In the genomic region with DNA sequence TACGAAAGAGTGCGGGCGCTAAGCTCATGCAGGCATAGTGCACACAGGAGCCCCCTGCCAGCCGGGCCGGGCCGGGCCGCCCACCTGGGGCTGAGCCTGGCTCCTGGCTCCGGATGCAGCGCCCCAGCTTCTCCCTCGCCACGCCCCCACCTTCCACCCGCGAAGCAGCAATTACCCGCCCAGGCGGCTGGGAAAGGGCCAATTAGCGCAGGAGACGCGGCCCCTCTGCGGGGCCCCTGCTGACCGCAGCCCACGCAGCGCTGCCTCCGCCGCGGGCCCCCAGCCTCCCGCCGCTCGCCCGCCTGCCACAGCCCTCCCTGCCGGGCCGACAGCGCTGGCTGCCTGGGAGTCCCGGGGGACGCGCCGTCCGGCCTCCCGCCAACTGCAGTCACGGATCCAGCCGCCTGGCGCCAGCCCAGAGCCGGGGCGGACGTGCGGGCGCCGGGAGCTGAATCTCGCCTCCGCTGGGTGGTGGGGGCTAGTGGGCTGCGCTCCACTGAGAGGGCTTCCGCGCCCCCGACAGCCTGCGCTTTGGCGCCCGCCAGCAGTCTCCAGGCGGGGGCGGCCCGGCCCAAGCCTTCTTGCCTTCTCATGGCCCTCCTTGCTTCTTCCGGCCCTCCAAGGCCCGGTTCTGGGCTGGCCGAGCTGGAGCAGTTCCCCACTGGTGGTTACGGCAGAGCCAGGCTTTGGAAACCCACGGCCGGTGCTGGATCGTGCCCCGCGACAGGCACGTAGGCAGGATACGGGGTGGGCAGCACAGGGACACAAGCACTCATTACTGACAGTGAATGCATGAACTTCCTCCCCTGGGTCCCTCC, we compare ENCODE assay signal across 1 cellular context.
A peak's percentile ranks its signal among the peaks of the same experiment; 100 is the strongest.
TF ChIP-seq lines count a peak whose summit lies in the region.

No MANE protein-coding gene starts in this region.

TF ChIP-seq in HEK293, 187 proteins besides CTCF, POLR2A, EP300 and RAD21 (continued from another document and continues in another):
- TF ChIP-seq ZNF394 (tag by site-specific recombination; IDR thresholded peaks at IDR 0.05; ENCODE audit: borderline replicate concordance) = peak; percentile 97
- TF ChIP-seq YY2 (tag by site-specific recombination; IDR thresholded peaks at IDR 0.05) = no peak
- TF ChIP-seq HOXD13 (CRISPR knock-in tag; IDR thresholded peaks at IDR 0.05; ENCODE audit: borderline replicate concordance) = no peak
- no peak for TF ChIP-seq ZNF354C (tag by site-specific recombination; IDR thresholded peaks at IDR 0.05; ENCODE audit: borderline replicate concordance, low read depth)
- no peak for TF ChIP-seq ZNF585B (tag by site-specific recombination; IDR thresholded peaks at IDR 0.05)
- TF ChIP-seq IKZF3 (tag by site-specific recombination; IDR thresholded peaks at IDR 0.05) = peak; percentile 74
- TF ChIP-seq, protein P1, sequence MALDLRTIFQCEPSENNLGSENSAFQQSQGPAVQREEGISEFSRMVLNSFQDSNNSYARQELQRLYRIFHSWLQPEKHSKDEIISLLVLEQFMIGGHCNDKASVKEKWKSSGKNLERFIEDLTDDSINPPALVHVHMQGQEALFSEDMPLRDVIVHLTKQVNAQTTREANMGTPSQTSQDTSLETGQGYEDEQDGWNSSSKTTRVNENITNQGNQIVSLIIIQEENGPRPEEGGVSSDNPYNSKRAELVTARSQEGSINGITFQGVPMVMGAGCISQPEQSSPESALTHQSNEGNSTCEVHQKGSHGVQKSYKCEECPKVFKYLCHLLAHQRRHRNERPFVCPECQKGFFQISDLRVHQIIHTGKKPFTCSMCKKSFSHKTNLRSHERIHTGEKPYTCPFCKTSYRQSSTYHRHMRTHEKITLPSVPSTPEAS (tag by site-specific recombination; IDR thresholded peaks at IDR 0.05) = no peak
- peak; percentile 58 for TF ChIP-seq ZXDB (tag by site-specific recombination; IDR thresholded peaks at IDR 0.05)
- TF ChIP-seq ZNF660 (tag by site-specific recombination; IDR thresholded peaks at IDR 0.05) = peak; percentile 83; the same call in 1 of the 2 replicates
- peak; percentile 14; the same call in 1 of the 2 replicates for TF ChIP-seq OSR2 (tag by site-specific recombination; IDR thresholded peaks at IDR 0.05)
- TF ChIP-seq, protein P2, sequence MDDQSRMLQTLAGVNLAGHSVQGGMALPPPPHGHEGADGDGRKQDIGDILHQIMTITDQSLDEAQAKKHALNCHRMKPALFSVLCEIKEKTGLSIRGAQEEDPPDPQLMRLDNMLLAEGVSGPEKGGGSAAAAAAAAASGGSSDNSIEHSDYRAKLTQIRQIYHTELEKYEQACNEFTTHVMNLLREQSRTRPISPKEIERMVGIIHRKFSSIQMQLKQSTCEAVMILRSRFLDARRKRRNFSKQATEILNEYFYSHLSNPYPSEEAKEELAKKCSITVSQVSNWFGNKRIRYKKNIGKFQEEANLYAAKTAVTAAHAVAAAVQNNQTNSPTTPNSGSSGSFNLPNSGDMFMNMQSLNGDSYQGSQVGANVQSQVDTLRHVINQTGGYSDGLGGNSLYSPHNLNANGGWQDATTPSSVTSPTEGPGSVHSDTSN (CRISPR knock-in tag; IDR thresholded peaks at IDR 0.05) = 0 out of 2 replicates have a peak, but pooled peaks have one; percentile 59
- TF ChIP-seq ZNF292 (tag by site-specific recombination; IDR thresholded peaks at IDR 0.05; ENCODE audit: borderline replicate concordance, low read depth) = no peak
- TF ChIP-seq GLIS1 (tag by site-specific recombination; IDR thresholded peaks at IDR 0.05) = peak; percentile 85
- TF ChIP-seq SP3 (tag by site-specific recombination; IDR thresholded peaks at IDR 0.05) = peak; percentile 67
- TF ChIP-seq ZNF677 (tag by site-specific recombination; IDR thresholded peaks at IDR 0.05) = 0 out of 2 replicates have a peak, but pooled peaks have one; percentile 37
- TF ChIP-seq, protein P3, sequence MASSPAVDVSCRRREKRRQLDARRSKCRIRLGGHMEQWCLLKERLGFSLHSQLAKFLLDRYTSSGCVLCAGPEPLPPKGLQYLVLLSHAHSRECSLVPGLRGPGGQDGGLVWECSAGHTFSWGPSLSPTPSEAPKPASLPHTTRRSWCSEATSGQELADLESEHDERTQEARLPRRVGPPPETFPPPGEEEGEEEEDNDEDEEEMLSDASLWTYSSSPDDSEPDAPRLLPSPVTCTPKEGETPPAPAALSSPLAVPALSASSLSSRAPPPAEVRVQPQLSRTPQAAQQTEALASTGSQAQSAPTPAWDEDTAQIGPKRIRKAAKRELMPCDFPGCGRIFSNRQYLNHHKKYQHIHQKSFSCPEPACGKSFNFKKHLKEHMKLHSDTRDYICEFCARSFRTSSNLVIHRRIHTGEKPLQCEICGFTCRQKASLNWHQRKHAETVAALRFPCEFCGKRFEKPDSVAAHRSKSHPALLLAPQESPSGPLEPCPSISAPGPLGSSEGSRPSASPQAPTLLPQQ (tag by site-specific recombination; IDR thresholded peaks at IDR 0.05) = peak; percentile 59
- no peak for TF ChIP-seq ZNF175 (tag by site-specific recombination; IDR thresholded peaks at IDR 0.05)
- TF ChIP-seq, protein P4, sequence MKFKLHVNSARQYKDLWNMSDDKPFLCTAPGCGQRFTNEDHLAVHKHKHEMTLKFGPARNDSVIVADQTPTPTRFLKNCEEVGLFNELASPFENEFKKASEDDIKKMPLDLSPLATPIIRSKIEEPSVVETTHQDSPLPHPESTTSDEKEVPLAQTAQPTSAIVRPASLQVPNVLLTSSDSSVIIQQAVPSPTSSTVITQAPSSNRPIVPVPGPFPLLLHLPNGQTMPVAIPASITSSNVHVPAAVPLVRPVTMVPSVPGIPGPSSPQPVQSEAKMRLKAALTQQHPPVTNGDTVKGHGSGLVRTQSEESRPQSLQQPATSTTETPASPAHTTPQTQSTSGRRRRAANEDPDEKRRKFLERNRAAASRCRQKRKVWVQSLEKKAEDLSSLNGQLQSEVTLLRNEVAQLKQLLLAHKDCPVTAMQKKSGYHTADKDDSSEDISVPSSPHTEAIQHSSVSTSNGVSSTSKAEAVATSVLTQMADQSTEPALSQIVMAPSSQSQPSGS (tag by site-specific recombination; IDR thresholded peaks at IDR 0.05; ENCODE audit: low read depth) = no peak
- no peak for TF ChIP-seq ZNF140 (tag by site-specific recombination; IDR thresholded peaks at IDR 0.05)
- TF ChIP-seq ZFHX2 (tag by site-specific recombination; conservative IDR thresholded peaks at IDR 0.05) = peak; percentile 97
- TF ChIP-seq ZBTB1 (tag by site-specific recombination; IDR thresholded peaks at IDR 0.05) = no peak
- peak; percentile 77; the same call in 1 of the 2 replicates for TF ChIP-seq KLF16 (tag by site-specific recombination; IDR thresholded peaks at IDR 0.05)
- TF ChIP-seq ZNF239 (tag by site-specific recombination; IDR thresholded peaks at IDR 0.05) = no peak
- no peak for TF ChIP-seq HOXC10 (CRISPR knock-in tag; IDR thresholded peaks at IDR 0.05)
- no peak for TF ChIP-seq ZNF514 (tag by site-specific recombination; IDR thresholded peaks at IDR 0.05)
- TF ChIP-seq FEZF1 (tag by site-specific recombination; IDR thresholded peaks at IDR 0.05) = no peak; the same call in 1 of the 2 replicates
- TF ChIP-seq, protein P5, sequence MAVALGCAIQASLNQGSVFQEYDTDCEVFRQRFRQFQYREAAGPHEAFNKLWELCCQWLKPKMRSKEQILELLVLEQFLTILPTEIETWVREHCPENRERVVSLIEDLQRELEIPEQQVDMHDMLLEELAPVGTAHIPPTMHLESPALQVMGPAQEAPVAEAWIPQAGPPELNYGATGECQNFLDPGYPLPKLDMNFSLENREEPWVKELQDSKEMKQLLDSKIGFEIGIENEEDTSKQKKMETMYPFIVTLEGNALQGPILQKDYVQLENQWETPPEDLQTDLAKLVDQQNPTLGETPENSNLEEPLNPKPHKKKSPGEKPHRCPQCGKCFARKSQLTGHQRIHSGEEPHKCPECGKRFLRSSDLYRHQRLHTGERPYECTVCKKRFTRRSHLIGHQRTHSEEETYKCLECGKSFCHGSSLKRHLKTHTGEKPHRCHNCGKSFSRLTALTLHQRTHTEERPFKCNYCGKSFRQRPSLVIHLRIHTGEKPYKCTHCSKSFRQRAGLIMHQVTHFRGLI (tag by site-specific recombination; IDR thresholded peaks at IDR 0.05) = peak; percentile 39; the same call in 1 of the 2 replicates
- TF ChIP-seq SP7 (tag by site-specific recombination; IDR thresholded peaks at IDR 0.05) = peak; percentile 72; the same call in 1 of the 2 replicates
- TF ChIP-seq, protein P6, sequence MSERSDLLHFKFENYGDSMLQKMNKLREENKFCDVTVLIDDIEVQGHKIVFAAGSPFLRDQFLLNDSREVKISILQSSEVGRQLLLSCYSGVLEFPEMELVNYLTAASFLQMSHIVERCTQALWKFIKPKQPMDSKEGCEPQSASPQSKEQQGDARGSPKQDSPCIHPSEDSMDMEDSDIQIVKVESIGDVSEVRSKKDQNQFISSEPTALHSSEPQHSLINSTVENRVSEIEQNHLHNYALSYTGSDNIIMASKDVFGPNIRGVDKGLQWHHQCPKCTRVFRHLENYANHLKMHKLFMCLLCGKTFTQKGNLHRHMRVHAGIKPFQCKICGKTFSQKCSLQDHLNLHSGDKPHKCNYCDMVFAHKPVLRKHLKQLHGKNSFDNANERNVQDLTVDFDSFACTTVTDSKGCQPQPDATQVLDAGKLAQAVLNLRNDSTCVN (tag by site-specific recombination; optimal IDR thresholded peaks at IDR 0.05) = peak; percentile 79
- TF ChIP-seq, protein P7, sequence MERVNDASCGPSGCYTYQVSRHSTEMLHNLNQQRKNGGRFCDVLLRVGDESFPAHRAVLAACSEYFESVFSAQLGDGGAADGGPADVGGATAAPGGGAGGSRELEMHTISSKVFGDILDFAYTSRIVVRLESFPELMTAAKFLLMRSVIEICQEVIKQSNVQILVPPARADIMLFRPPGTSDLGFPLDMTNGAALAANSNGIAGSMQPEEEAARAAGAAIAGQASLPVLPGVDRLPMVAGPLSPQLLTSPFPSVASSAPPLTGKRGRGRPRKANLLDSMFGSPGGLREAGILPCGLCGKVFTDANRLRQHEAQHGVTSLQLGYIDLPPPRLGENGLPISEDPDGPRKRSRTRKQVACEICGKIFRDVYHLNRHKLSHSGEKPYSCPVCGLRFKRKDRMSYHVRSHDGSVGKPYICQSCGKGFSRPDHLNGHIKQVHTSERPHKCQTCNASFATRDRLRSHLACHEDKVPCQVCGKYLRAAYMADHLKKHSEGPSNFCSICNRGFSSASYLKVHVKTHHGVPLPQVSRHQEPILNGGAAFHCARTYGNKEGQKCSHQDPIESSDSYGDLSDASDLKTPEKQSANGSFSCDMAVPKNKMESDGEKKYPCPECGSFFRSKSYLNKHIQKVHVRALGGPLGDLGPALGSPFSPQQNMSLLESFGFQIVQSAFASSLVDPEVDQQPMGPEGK (tag by site-specific recombination; IDR thresholded peaks at IDR 0.05) = peak; percentile 66
- TF ChIP-seq SETDB1 (IDR thresholded peaks at IDR 0.05; ENCODE audit: insufficient read length, low read length) = no peak
- TF ChIP-seq ZNF596 (tag by site-specific recombination; IDR thresholded peaks at IDR 0.05) = 0 out of 2 replicates have a peak, but pooled peaks have one; percentile 39
- TF ChIP-seq ZNF114 (tag by site-specific recombination; IDR thresholded peaks at IDR 0.05) = no peak
- peak; percentile 86 for TF ChIP-seq ZBTB8A (tag by site-specific recombination; IDR thresholded peaks at IDR 0.05)
- TF ChIP-seq ZFP3 (tag by site-specific recombination; IDR thresholded peaks at IDR 0.05; ENCODE audit: low read depth) = no peak
- no peak for TF ChIP-seq ZNF830 (tag by site-specific recombination; IDR thresholded peaks at IDR 0.05; ENCODE audit: low read depth)
- TF ChIP-seq ZNF501 (tag by site-specific recombination; IDR thresholded peaks at IDR 0.05) = no peak
- TF ChIP-seq ZNF776 (tag by site-specific recombination; IDR thresholded peaks at IDR 0.05; ENCODE audit: borderline replicate concordance) = no peak
- TF ChIP-seq ZNF600 (tag by site-specific recombination; IDR thresholded peaks at IDR 0.05) = peak; percentile 74
- TF ChIP-seq EGR2 (tag by site-specific recombination; IDR thresholded peaks at IDR 0.05; ENCODE audit: low read depth) = peak; percentile 89
- TF ChIP-seq GLI4 (tag by site-specific recombination; IDR thresholded peaks at IDR 0.05) = no peak
- no peak for TF ChIP-seq SCRT1 (tag by site-specific recombination; IDR thresholded peaks at IDR 0.05; ENCODE audit: borderline replicate concordance)
- TF ChIP-seq ZIC2 (tag by site-specific recombination; IDR thresholded peaks at IDR 0.05) = peak; percentile 85
- no peak for TF ChIP-seq MZF1 (tag by site-specific recombination; IDR thresholded peaks at IDR 0.05; ENCODE audit: borderline replicate concordance)
- no peak for TF ChIP-seq ZNF138 (tag by site-specific recombination; IDR thresholded peaks at IDR 0.05; ENCODE audit: borderline replicate concordance)
- peak; percentile 87 for TF ChIP-seq KLF9 (tag by site-specific recombination; IDR thresholded peaks at IDR 0.05; ENCODE audit: low read depth)
- peak; percentile 99 for TF ChIP-seq ZNF335 (tag by site-specific recombination; conservative IDR thresholded peaks at IDR 0.05)
- TF ChIP-seq SP2 (tag by site-specific recombination; IDR thresholded peaks at IDR 0.05) = peak; percentile 58
- no peak for TF ChIP-seq ZFP37 (tag by site-specific recombination; IDR thresholded peaks at IDR 0.05)
- peak; percentile 85; the same call in 1 of the 2 replicates for TF ChIP-seq ZSCAN30 (tag by site-specific recombination; IDR thresholded peaks at IDR 0.05)
- TF ChIP-seq, protein P8, sequence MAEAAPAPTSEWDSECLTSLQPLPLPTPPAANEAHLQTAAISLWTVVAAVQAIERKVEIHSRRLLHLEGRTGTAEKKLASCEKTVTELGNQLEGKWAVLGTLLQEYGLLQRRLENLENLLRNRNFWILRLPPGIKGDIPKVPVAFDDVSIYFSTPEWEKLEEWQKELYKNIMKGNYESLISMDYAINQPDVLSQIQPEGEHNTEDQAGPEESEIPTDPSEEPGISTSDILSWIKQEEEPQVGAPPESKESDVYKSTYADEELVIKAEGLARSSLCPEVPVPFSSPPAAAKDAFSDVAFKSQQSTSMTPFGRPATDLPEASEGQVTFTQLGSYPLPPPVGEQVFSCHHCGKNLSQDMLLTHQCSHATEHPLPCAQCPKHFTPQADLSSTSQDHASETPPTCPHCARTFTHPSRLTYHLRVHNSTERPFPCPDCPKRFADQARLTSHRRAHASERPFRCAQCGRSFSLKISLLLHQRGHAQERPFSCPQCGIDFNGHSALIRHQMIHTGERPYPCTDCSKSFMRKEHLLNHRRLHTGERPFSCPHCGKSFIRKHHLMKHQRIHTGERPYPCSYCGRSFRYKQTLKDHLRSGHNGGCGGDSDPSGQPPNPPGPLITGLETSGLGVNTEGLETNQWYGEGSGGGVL (tag by site-specific recombination; IDR thresholded peaks at IDR 0.05) = peak; percentile 49; the same call in 1 of the 2 replicates
- TF ChIP-seq, protein P9, sequence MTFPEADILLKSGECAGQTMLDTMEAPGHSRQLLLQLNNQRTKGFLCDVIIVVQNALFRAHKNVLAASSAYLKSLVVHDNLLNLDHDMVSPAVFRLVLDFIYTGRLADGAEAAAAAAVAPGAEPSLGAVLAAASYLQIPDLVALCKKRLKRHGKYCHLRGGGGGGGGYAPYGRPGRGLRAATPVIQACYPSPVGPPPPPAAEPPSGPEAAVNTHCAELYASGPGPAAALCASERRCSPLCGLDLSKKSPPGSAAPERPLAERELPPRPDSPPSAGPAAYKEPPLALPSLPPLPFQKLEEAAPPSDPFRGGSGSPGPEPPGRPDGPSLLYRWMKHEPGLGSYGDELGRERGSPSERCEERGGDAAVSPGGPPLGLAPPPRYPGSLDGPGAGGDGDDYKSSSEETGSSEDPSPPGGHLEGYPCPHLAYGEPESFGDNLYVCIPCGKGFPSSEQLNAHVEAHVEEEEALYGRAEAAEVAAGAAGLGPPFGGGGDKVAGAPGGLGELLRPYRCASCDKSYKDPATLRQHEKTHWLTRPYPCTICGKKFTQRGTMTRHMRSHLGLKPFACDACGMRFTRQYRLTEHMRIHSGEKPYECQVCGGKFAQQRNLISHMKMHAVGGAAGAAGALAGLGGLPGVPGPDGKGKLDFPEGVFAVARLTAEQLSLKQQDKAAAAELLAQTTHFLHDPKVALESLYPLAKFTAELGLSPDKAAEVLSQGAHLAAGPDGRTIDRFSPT (tag by site-specific recombination; IDR thresholded peaks at IDR 0.05) = 0 out of 2 replicates have a peak, but pooled peaks have one; percentile 12
